1 cellular context compared by ENCODE assay signal in the genomic region with DNA sequence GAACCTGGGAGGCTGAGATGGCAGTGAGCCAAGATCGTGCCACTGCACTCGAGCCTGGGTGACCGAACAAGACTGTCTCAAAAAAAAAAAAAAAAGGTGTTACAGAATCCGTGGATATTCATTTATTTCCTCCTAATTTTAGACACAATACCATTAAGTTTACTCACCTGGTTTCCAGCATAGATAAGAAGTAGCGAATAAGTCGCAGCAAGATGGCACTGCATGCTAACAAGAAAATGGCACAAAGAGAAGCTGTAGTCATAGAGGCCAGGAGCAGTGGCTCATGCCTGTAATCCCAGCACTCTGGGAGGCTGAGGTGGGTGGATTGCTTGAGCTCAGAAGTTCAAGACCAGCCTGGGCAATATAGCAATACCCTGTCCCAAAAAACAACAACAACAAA.
TF ChIP-seq lines count a peak whose summit lies in the region.

No MANE protein-coding gene starts in this region.

TF ChIP-seq in HEK293, 187 proteins besides CTCF, POLR2A, EP300 and RAD21 (continued from another document):
- TF ChIP-seq, protein P1, sequence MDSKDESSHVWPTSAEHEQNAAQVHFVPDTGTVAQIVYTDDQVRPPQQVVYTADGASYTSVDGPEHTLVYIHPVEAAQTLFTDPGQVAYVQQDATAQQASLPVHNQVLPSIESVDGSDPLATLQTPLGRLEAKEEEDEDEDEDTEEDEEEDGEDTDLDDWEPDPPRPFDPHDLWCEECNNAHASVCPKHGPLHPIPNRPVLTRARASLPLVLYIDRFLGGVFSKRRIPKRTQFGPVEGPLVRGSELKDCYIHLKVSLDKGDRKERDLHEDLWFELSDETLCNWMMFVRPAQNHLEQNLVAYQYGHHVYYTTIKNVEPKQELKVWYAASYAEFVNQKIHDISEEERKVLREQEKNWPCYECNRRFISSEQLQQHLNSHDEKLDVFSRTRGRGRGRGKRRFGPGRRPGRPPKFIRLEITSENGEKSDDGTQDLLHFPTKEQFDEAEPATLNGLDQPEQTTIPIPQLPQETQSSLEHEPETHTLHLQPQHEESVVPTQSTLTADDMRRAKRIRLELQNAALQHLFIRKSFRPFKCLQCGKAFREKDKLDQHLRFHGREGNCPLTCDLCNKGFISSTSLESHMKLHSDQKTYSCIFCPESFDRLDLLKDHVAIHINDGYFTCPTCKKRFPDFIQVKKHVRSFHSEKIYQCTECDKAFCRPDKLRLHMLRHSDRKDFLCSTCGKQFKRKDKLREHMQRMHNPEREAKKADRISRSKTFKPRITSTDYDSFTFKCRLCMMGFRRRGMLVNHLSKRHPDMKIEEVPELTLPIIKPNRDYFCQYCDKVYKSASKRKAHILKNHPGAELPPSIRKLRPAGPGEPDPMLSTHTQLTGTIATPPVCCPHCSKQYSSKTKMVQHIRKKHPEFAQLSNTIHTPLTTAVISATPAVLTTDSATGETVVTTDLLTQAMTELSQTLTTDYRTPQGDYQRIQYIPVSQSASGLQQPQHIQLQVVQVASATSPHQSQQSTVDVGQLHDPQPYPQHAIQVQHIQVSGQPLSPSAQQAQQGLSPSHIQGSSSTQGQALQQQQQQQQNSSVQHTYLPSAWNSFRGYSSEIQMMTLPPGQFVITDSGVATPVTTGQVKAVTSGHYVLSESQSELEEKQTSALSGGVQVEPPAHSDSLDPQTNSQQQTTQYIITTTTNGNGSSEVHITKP (tag by site-specific recombination; IDR thresholded peaks at IDR 0.05): peak; percentile 62
